In genomic region chr9:89743216-89743575, GRCh38 we compare ENCODE assay signal across 10 cellular contexts.
DNase-seq lines count a peak whose midpoint lies in the region; ATAC-seq and TF ChIP-seq lines count a peak whose summit lies in the region.
"Had no signal": no experiment of that assay in that cellular context is flagged by ENCODE, and none has a peak within 500 bp of the region (broad histone marks: within the 10 kb centered on the region; RNA-seq: fewer than 3 reads in every experiment).

No MANE protein-coding gene starts in this region.

- peak overlapping the region; percentile 58 for H3K27ac ChIP-seq in effector memory CD4-positive, alpha-beta T cell (ENCODE audit: insufficient read depth, low read length, poor library complexity, severe bottlenecking)
- H3K27ac ChIP-seq in coronary artery (no peak overlapping the region), aorta (ENCODE audit: low read depth in 1 of 2, low read length in 2 of 2) (no peak overlapping the region)
- H3K27ac ChIP-seq: upper lobe of left lung had no signal

- no peaks in the 10 kb centered on the region for H3K9me3 ChIP-seq in effector memory CD4-positive, alpha-beta T cell (ENCODE audit: control insufficient read depth, low read length)
- H3K9me3 ChIP-seq in aorta (ENCODE audit: control insufficient read depth, low read length) = peaks cover 5% of the 10 kb centered on the region

- in situ Hi-C loops in GM13976 (cut with MboI; ENCODE audit: low sequenced_read_pairs, unreplicated experiment) = no loop called here

- H3K27me3 ChIP-seq in effector memory CD4-positive, alpha-beta T cell (replicated peaks; ENCODE audit: control insufficient read depth, insufficient read depth, low read length, poor library complexity, severe bottlenecking) = no peaks in the 10 kb centered on the region
- no peaks in the 10 kb centered on the region for H3K27me3 ChIP-seq in aorta (ENCODE audit: control insufficient read depth in 1 of 2, insufficient read depth in 2 of 2, low read length in 1 of 2)
- H3K27me3 ChIP-seq: upper lobe of left lung had no signal

- H3K4me3 ChIP-seq in effector memory CD4-positive, alpha-beta T cell (ENCODE audit: insufficient read depth, low read depth, low read length, poor library complexity, severe bottlenecking) = peak overlapping the region; percentile 39
- no peak overlapping the region for H3K4me3 ChIP-seq in coronary artery
- no peak overlapping the region for H3K4me3 ChIP-seq in aorta (ENCODE audit: low read length in 2 of 2)
- H3K4me3 ChIP-seq: upper lobe of left lung had no signal

- intact Hi-C loops in aorta (cut with DNase I) = no loop called here

- no peaks in the 10 kb centered on the region for H3K36me3 ChIP-seq in effector memory CD4-positive, alpha-beta T cell (ENCODE audit: control insufficient read depth, insufficient read depth, low read length)
- no peaks in the 10 kb centered on the region for H3K36me3 ChIP-seq in aorta (ENCODE audit: control insufficient read depth in 1 of 2, insufficient read depth in 2 of 2, low read length in 1 of 2)
- H3K36me3 ChIP-seq: upper lobe of left lung had no signal

- DNase-seq in GM13976 (ENCODE audit: low spot score) (peak; percentile 61), MV-4-11 (lab: John Stamatoyannopoulos, UW) (peak; percentile 79), NCI-H524 treated with DMSO at 0.1 percent for 48 hours (lab: John Stamatoyannopoulos, UW) (no peak), coronary artery (ENCODE audit: low spot score) (no peak), aorta (no peak), iPS-NIHi11 (ENCODE audit: low spot score) (no peak)
- DNase-seq in effector memory CD4-positive, alpha-beta T cell = peak in 1 of 3 donors; percentile 33
- DNase-seq: upper lobe of left lung had no signal

- H3K4me1 ChIP-seq in effector memory CD4-positive, alpha-beta T cell (ENCODE audit: control insufficient read depth, insufficient read depth, low read length, poor library complexity, severe bottlenecking) = peaks cover 62% of the 10 kb centered on the region
- H3K4me1 ChIP-seq in aorta (ENCODE audit: control insufficient read depth in 1 of 2, insufficient read depth in 2 of 2, low read length in 2 of 2) = no peaks in the 10 kb centered on the region

- WGBS in aorta, 2 donors = 93% methylated on average over 5 of the region's 5 CpGs

- peak; percentile 51 for ATAC-seq in GM21529 (IDR thresholded peaks at IDR 0.05; ENCODE audit: unreplicated experiment)
- no peak for ATAC-seq in aorta (ENCODE audit: low FRiP score)
- ATAC-seq: esophagus mucosa had no signal

- no peak for TF ChIP-seq CTCF in GM13976 (IDR thresholded peaks at IDR 0.05; ENCODE audit: borderline replicate concordance, control extremely low read depth, extremely low read depth, insufficient read depth, missing control alignments)
- no peak for TF ChIP-seq CTCF in coronary artery (IDR thresholded peaks at IDR 0.05)

Comparison
In these comparisons a context has a peak if more than half of its experiments do, and no peak if none do; other contexts are left out.
1. DNase-seq: peak in GM13976 (single experiment) and MV-4-11 (single experiment); none in NCI-H524 treated with DMSO at 0.1 percent for 48 hours (single experiment), coronary artery (single experiment), aorta (0 of 2) and iPS-NIHi11 (single experiment).